Comparison of ENCODE assay signal across 13 cellular contexts in genomic region chr2:200615247-200615646, GRCh38. TPM values are rescaled to one million over a fixed set of nuclear protein-coding genes. Genes with fewer than 3 reads are reported as not detected.
A peak's percentile ranks its signal among the peaks of the same experiment; 100 is the strongest.
DNase-seq lines count a peak whose midpoint lies in the region; ATAC-seq and TF ChIP-seq lines count a peak whose summit lies in the region.
"Had no signal": no experiment of that assay in that cellular context is flagged by ENCODE, and none has a peak within 500 bp of the region (broad histone marks: within the 10 kb centered on the region; RNA-seq: fewer than 3 reads in every experiment).

No MANE protein-coding gene starts in this region.

- peak; percentile 40 for DNase-seq in MG63
- peak; percentile 76 for DNase-seq in brain microvascular endothelial cell
- peak; percentile 22 for DNase-seq in myocyte (ENCODE audit: low read depth)
- no peak for DNase-seq in NCI-H1105 (lab: John Stamatoyannopoulos, UW)
- no peak for DNase-seq in GM23338 (ENCODE audit: low spot score)
- no peak for DNase-seq in activated CD8-positive, alpha-beta memory T cell treated with anti-CD3 and anti-CD28 coated beads, Interleukin-2, amount 50 U/mL, for 4 hours
- DNase-seq: H7; naive thymus-derived CD8-positive, alpha-beta T cell; T1000 had no signal

- H3K9me3 Mint-ChIP-seq in GM23338: no peaks in the 10 kb centered on the region
- H3K9me3 Mint-ChIP-seq: activated T-helper 2 cell treated with anti-CD3 and anti-CD28 coated beads, Interferon-gamma antibody, Interleukin-2, Interleukin-4, amounts not matched to agents 10 μg/mL and 5 μg/mL and 100 μg/mL, durations not matched to agents 14 hours and 24 hours and 36 hours; naive thymus-derived CD8-positive, alpha-beta T cell had no signal

- H3K4me3 ChIP-seq in MG63 (no peak overlapping the region), brain microvascular endothelial cell (ENCODE audit: low read depth, low read length) (no peak overlapping the region), GM23338 (no peak overlapping the region)

- H3K36me3 ChIP-seq in MG63 (no peaks in the 10 kb centered on the region), brain microvascular endothelial cell (replicated peaks) (no peaks in the 10 kb centered on the region), GM23338 (ENCODE audit: insufficient read depth) (no peaks in the 10 kb centered on the region)

- no peaks in the 10 kb centered on the region for H3K36me3 Mint-ChIP-seq in GM23338 (ENCODE audit: low read depth)
- H3K36me3 Mint-ChIP-seq: naive thymus-derived CD8-positive, alpha-beta T cell had no signal

- no peak overlapping the region for H3K27ac Mint-ChIP-seq in GM23338
- H3K27ac Mint-ChIP-seq: activated T-helper 2 cell treated with anti-CD3 and anti-CD28 coated beads, Interferon-gamma antibody, Interleukin-2, Interleukin-4, amounts not matched to agents 10 μg/mL and 5 μg/mL and 100 μg/mL, durations not matched to agents 14 hours and 24 hours and 36 hours; naive thymus-derived CD8-positive, alpha-beta T cell had no signal

- H3K9me3 ChIP-seq in MG63: no peaks in the 10 kb centered on the region

- ATAC-seq in GM19035 (IDR thresholded peaks at IDR 0.05; ENCODE audit: unreplicated experiment) (peak; percentile 46), GM23338 (no peak; the same call in 2 of the 3 replicates), GM18873 (IDR thresholded peaks at IDR 0.05; ENCODE audit: low FRiP score, unreplicated experiment) (no peak)
- ATAC-seq: esophagus mucosa; naive thymus-derived CD8-positive, alpha-beta T cell had no signal

- no peak overlapping the region for H3K4me2 ChIP-seq in GM23338

- H3K27me3 Mint-ChIP-seq in GM23338 (ENCODE audit: insufficient read depth, low read depth, poor library complexity): no peaks in the 10 kb centered on the region

- no peaks in the 10 kb centered on the region for H3K4me1 Mint-ChIP-seq in GM23338

- TF ChIP-seq CTCF in brain microvascular endothelial cell (IDR thresholded peaks at IDR 0.05; ENCODE audit: low read depth, low read length, missing control alignments): peak; percentile 41
- no peak for TF ChIP-seq CTCF in GM23338 (conservative IDR thresholded peaks at IDR 0.05; ENCODE audit: low read depth in 2 of 2)

- H3K27ac ChIP-seq in brain microvascular endothelial cell (peak overlapping the region; percentile 57), GM23338 (ENCODE audit: low read depth) (no peak overlapping the region)

- no peaks in the 10 kb centered on the region for H3K4me1 ChIP-seq in GM23338 (ENCODE audit: insufficient read depth)

- H3K4me3 Mint-ChIP-seq in GM23338: no peak overlapping the region
- H3K4me3 Mint-ChIP-seq: naive thymus-derived CD8-positive, alpha-beta T cell had no signal

- H3K27me3 ChIP-seq in MG63 (no peaks in the 10 kb centered on the region), brain microvascular endothelial cell (replicated peaks) (no peaks in the 10 kb centered on the region), GM23338 (ENCODE audit: insufficient read depth) (no peaks in the 10 kb centered on the region)

- in situ Hi-C loops in brain microvascular endothelial cell (cut with HindIII; ENCODE audit: low pct_ligation_motif_present, low sequenced_read_pairs): no loop called here

- no peaks in the 10 kb centered on the region for H3K79me2 ChIP-seq in GM23338 (replicated peaks; ENCODE audit: insufficient read depth)

- no peaks in the 10 kb centered on the region for H3F3A ChIP-seq in GM23338 (replicated peaks; ENCODE audit: low read depth)

- H4K20me1 ChIP-seq in GM23338 (replicated peaks; ENCODE audit: insufficient read depth): no peaks in the 10 kb centered on the region

- H3K9me2 ChIP-seq in GM23338 (ENCODE audit: insufficient read depth): no peaks in the 10 kb centered on the region

- H2AFZ ChIP-seq in GM23338: no peak overlapping the region

TF ChIP-seq in GM23338, 12 proteins besides CTCF, POLR2A, EP300 and RAD21 (continues in another document):
- TF ChIP-seq REST (IDR thresholded peaks at IDR 0.05; ENCODE audit: unreplicated experiment) (no peak), JUNB (IDR thresholded peaks at IDR 0.05; ENCODE audit: unreplicated experiment) (no peak), STAT1 (IDR thresholded peaks at IDR 0.05; ENCODE audit: unreplicated experiment) (no peak), ZNF114 (CRISPR knock-in tag; IDR thresholded peaks at IDR 0.05) (no peak), ZNF331 (CRISPR knock-in tag; IDR thresholded peaks at IDR 0.05; ENCODE audit: low read depth) (no peak)

RNA-seq across cellular contexts. Expression of gene AOX1, which starts 29.4 kb away (rescaled TPM):
- total RNA-seq in MG63 (2014; rRNA removed; shearing (Covaris generic); ENCODE audit: low replicate concordance): 19.1 and 20.6 TPM in 2 replicates
- 4.9 and 5.9 TPM in 2 replicates for total RNA-seq in myocyte
- polyA plus RNA-seq in myocyte (2012): 19.0 TPM
- total RNA-seq in GM23338 (2014; rRNA removed; shearing (Covaris generic)): 3.1 and 5.0 TPM in 2 replicates
- polyA plus RNA-seq in GM23338 (2016; fragmentation: Nextera tagmentation; extraction: Ambion mirVana): 1.0 and 1.4 TPM in 2 replicates
- total RNA-seq: activated T-helper 2 cell treated with anti-CD3 and anti-CD28 coated beads, Interferon-gamma antibody, Interleukin-2, Interleukin-4, amounts not matched to agents 10 μg/mL and 5 μg/mL and 100 μg/mL, durations not matched to agents 14 hours and 24 hours and 36 hours; naive thymus-derived CD8-positive, alpha-beta T cell had no signal
- polyA plus RNA-seq: naive thymus-derived CD8-positive, alpha-beta T cell had no signal

Comparison
In these comparisons a context has a peak if more than half of its experiments do, and no peak if none do; other contexts are left out.
1. DNase-seq: peak in MG63 (single experiment), brain microvascular endothelial cell (single experiment) and myocyte (single experiment); none in NCI-H1105 (single experiment), GM23338 (single experiment) and activated CD8-positive, alpha-beta memory T cell treated with anti-CD3 and anti-CD28 coated beads, Interleukin-2, amount 50 U/mL, for 4 hours (single experiment).